In the genomic region with DNA sequence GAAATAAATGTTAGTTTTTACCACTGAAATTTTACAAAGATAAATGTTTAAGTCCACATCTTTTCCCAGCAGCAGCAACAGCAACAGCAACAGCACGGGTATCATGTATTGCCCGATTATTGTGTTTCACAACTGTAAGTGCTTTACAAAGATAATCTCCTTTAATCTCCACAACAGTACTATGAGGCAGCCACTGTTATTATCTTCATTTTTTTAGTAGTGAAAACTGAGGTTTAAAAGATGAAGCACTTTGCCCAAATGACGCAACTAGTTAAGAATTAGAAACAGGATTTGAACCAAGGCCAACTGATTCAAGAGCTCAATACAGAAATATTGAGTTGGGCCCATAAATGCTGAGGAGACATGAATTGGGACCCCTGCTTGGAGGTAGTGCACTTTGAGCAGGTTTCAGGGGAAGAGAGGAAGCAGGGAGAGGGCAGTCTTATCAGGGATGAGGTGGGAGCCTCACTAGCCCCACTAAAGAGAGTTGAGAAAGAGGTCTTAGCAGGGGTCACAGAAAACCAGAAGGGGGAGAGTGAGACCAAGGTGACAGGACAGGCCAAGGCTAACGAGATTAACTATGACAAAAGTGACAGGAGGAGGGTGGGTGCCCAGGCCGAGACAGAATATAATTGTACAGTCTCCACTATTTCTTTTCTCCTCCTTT, we compare ENCODE assay signal across 19 cellular contexts. TPM values are rescaled to one million over a fixed set of nuclear protein-coding genes. Genes with fewer than 3 reads are reported as not detected.
DNase-seq lines count a peak whose midpoint lies in the region; ATAC-seq and TF ChIP-seq lines count a peak whose summit lies in the region.
"Had no signal": no experiment of that assay in that cellular context is flagged by ENCODE, and none has a peak within 500 bp of the region (broad histone marks: within the 10 kb centered on the region; RNA-seq: fewer than 3 reads in every experiment).

No MANE protein-coding gene starts in this region.

- WGBS in endodermal cell (ENCODE audit: insufficient coverage in 1 of 2, insufficient read length in 1 of 2), 2 experiments, result 86 to 100% methylated on average over 1 to 5 of the region's 5 CpGs

- H3K9me3 Mint-ChIP-seq in endodermal cell, result no peaks in the 10 kb centered on the region
- peaks cover 0 to 2% (median 0%) of the 10 kb centered on the region in 9 donors for H3K9me3 Mint-ChIP-seq in naive thymus-derived CD8-positive, alpha-beta T cell
- H3K9me3 Mint-ChIP-seq in activated T-helper 17 cell treated with anti-CD3 and anti-CD28 coated beads, Interleukin-2, amount 50 U/mL, for 72 hours, result no peaks in the 10 kb centered on the region
- H3K9me3 Mint-ChIP-seq: GM23338 had no signal

- POLR2A ChIA-PET in A673 (lab: Charles Lee; ENCODE audit: low non-redundant PET), result no interaction called here
- POLR2A ChIA-PET in naive thymus-derived CD8-positive, alpha-beta T cell (lab: Charles Lee), result interaction anchor here (0.7 to 6.9 kb wide), 3 partner anchors 7 to 605 kb away, joined by 3 to 100 read pairs (median 53); a partner anchor contains a TSS

- CTCF ChIA-PET in A673 (lab: Charles Lee), result no interaction called here

- H3K4me1 Mint-ChIP-seq in endodermal cell, result peaks cover 6% of the 10 kb centered on the region
- peaks cover 34 to 58% (median 52%) of the 10 kb centered on the region in 4 donors for H3K4me1 Mint-ChIP-seq in naive thymus-derived CD8-positive, alpha-beta T cell
- H3K4me1 Mint-ChIP-seq in activated T-helper 17 cell treated with anti-CD3 and anti-CD28 coated beads, Interleukin-2, amount 50 U/mL, for 72 hours, result peaks cover 13% of the 10 kb centered on the region
- H3K4me1 Mint-ChIP-seq: GM23338 had no signal

- TF ChIP-seq CTCF in A673 (conservative IDR thresholded peaks at IDR 0.05; ENCODE audit: low read depth, low read length) (no peak), endodermal cell (conservative IDR thresholded peaks at IDR 0.05) (no peak)

- ATAC-seq in naive thymus-derived CD8-positive, alpha-beta T cell, result no peak
- ATAC-seq in GM21825 (IDR thresholded peaks at IDR 0.05; ENCODE audit: unreplicated experiment), result no peak
- ATAC-seq in activated T-helper 17 cell treated with anti-CD3 and anti-CD28 coated beads, Interleukin-2, amount 50 U/mL, for 72 hours (replicated peaks), result no peak
- ATAC-seq in stimulated activated naive CD8-positive, alpha-beta T cell treated with anti-CD3 and anti-CD28 coated beads, Interleukin-15, Interleukin-2, amounts not matched to agents 100 U/mL and 50 U/mL, for 24 hours, result no peak
- ATAC-seq: GM23338 had no signal

- H3K27me3 Mint-ChIP-seq in endodermal cell (ENCODE audit: insufficient read depth), result peaks cover 23% of the 10 kb centered on the region
- no peaks in the 10 kb centered on the region for H3K27me3 Mint-ChIP-seq in naive thymus-derived CD8-positive, alpha-beta T cell
- peaks cover 7% of the 10 kb centered on the region for H3K27me3 Mint-ChIP-seq in activated T-helper 17 cell treated with anti-CD3 and anti-CD28 coated beads, Interleukin-2, amount 50 U/mL, for 72 hours

- H3K4me3 Mint-ChIP-seq in endodermal cell, result no peak overlapping the region
- no peak overlapping the region for H3K4me3 Mint-ChIP-seq in naive thymus-derived CD8-positive, alpha-beta T cell
- H3K4me3 Mint-ChIP-seq in activated T-helper 17 cell treated with anti-CD3 and anti-CD28 coated beads, Interleukin-2, amount 50 U/mL, for 72 hours, result no peak overlapping the region
- H3K4me3 Mint-ChIP-seq: GM23338 had no signal

- no peaks in the 10 kb centered on the region for H3K27me3 ChIP-seq in A673 (replicated peaks; ENCODE audit: insufficient read depth, low read depth, low read length, poor library complexity)
- peaks cover 36% of the 10 kb centered on the region for H3K27me3 ChIP-seq in endodermal cell (ENCODE audit: control insufficient read depth, insufficient read depth, low read length, poor library complexity, severe bottlenecking)

- H3K9ac ChIP-seq in endodermal cell (ENCODE audit: extremely low read depth, low read length, poor library complexity, severe bottlenecking), result no peak overlapping the region

- peaks cover 6% of the 10 kb centered on the region for H3K4me1 ChIP-seq in A673 (ENCODE audit: insufficient read depth, low read length, poor library complexity, severe bottlenecking)
- H3K4me1 ChIP-seq in endodermal cell (ENCODE audit: control insufficient read depth, insufficient read depth, low read length), result no peaks in the 10 kb centered on the region
- H3K4me1 ChIP-seq: SJCRH30 had no signal

- no peaks in the 10 kb centered on the region for H3K36me3 ChIP-seq in A673 (ENCODE audit: insufficient read depth, low read length, poor library complexity, severe bottlenecking)
- no peaks in the 10 kb centered on the region for H3K36me3 ChIP-seq in endodermal cell (ENCODE audit: control insufficient read depth, insufficient read depth, low read length)
- H3K36me3 ChIP-seq: SJCRH30 had no signal

- H3K27ac ChIP-seq in A673 (ENCODE audit: low read depth, low read length, poor library complexity, severe bottlenecking), result no peak overlapping the region
- no peak overlapping the region for H3K27ac ChIP-seq in endodermal cell (ENCODE audit: low read depth, low read length)
- H3K27ac ChIP-seq: RWPE1, SJCRH30 had no signal

- no TSS peak for BruUV-seq in A673 (replicated peaks; lab: Mats Ljungman, UMichigan)

- intact Hi-C loops in A673 (cut with micrococcal nuclease; ENCODE audit: unreplicated experiment), result no loop called here

- no peaks in the 10 kb centered on the region for H3K9me3 ChIP-seq in A673 (ENCODE audit: low read depth, low read length, poor library complexity, severe bottlenecking)
- H3K9me3 ChIP-seq in endodermal cell (ENCODE audit: control insufficient read depth, low read length), result no peaks in the 10 kb centered on the region
- H3K9me3 ChIP-seq: SJCRH30 had no signal

- H3K4me3 ChIP-seq in A673 (ENCODE audit: low read depth, low read length, poor library complexity, severe bottlenecking) (no peak overlapping the region), endodermal cell (ENCODE audit: low read length) (no peak overlapping the region)
- H3K4me3 ChIP-seq: GM23338, SJCRH30 had no signal

- H3K27ac Mint-ChIP-seq in endodermal cell, result no peak overlapping the region
- peak overlapping the region in 7 of 10 donors; percentile 3 to 89 (median 34) for H3K27ac Mint-ChIP-seq in naive thymus-derived CD8-positive, alpha-beta T cell
- no peak overlapping the region for H3K27ac Mint-ChIP-seq in activated T-helper 17 cell treated with anti-CD3 and anti-CD28 coated beads, Interleukin-2, amount 50 U/mL, for 72 hours
- H3K27ac Mint-ChIP-seq: GM23338 had no signal

- no peaks in the 10 kb centered on the region for H3K36me3 Mint-ChIP-seq in endodermal cell (ENCODE audit: low read depth)
- H3K36me3 Mint-ChIP-seq in naive thymus-derived CD8-positive, alpha-beta T cell, result no peaks in the 10 kb centered on the region
- no peaks in the 10 kb centered on the region for H3K36me3 Mint-ChIP-seq in activated T-helper 17 cell treated with anti-CD3 and anti-CD28 coated beads, Interleukin-2, amount 50 U/mL, for 72 hours (ENCODE audit: low read depth)

- DNase-seq in A673 (ENCODE audit: low spot score), result peak; percentile 24
- DNase-seq in D341Med (ENCODE audit: low spot score), result peak; percentile 15
- peak; percentile 44 for DNase-seq in endodermal cell
- DNase-seq in naive thymus-derived CD8-positive, alpha-beta T cell, result no peak
- no peak for DNase-seq in NCI-H2081 (lab: John Stamatoyannopoulos, UW)
- DNase-seq in stimulated activated naive CD8-positive, alpha-beta T cell treated with anti-CD3 and anti-CD28 coated beads, Interleukin-15, Interleukin-2, amounts not matched to agents 100 U/mL and 50 U/mL, for 24 hours, result no peak
- DNase-seq: C1 segment of cervical spinal cord; DMS153; IMR-90; NCI-H1436; NCI-H2081 treated with DMSO at 0.1 percent for 48 hours; NCI-H524 treated with DMSO at 0.1 percent for 48 hours; NK-92 treated with Interleukin-12 subunit alpha and Interleukin-12 subunit beta, amount 100 ng/mL, for 24 hours; SJCRH30 had no signal

RNA-seq across cellular contexts. Expression of a gene that starts 15.3 kb away (rescaled TPM):
- total RNA-seq in A673 (2021) (not detected in 2 replicates), endodermal cell (not detected)
- polyA plus RNA-seq in endodermal cell (2013, experiment 1 of 2), result not detected
- not detected for polyA plus RNA-seq in endodermal cell (2013, experiment 2 of 2)
- total RNA-seq in naive thymus-derived CD8-positive, alpha-beta T cell, result under 1 TPM; 0.62 to 0.77 TPM
- 1 to 10 TPM; 1.1 to 3.4 (median 1.2) TPM for polyA plus RNA-seq in naive thymus-derived CD8-positive, alpha-beta T cell
- total RNA-seq in activated T-helper 17 cell treated with anti-CD3 and anti-CD28 coated beads, Interleukin-2, amount 50 U/mL, for 72 hours, result not detected
- total RNA-seq: GM23338, HT-29, IMR-90, SJCRH30 had no signal
- polyA plus RNA-seq: GM23338, IMR-90 had no signal

RNA-seq across cellular contexts. Expression of a gene that starts 18.4 kb away (rescaled TPM):
- not detected in 2 replicates for total RNA-seq in A673 (2021)
- total RNA-seq in endodermal cell, result not detected
- not detected for polyA plus RNA-seq in endodermal cell (2013, experiment 1 of 2)
- not detected for polyA plus RNA-seq in endodermal cell (2013, experiment 2 of 2)
- total RNA-seq in naive thymus-derived CD8-positive, alpha-beta T cell, result 1 to 10 TPM; 8.5 to 10.0 TPM
- polyA plus RNA-seq in naive thymus-derived CD8-positive, alpha-beta T cell, result 10 to 100 TPM in 1 of 3 donors, 1 to 10 TPM in 1, under 1 TPM in 1; 0.72 to 10.0 (median 1.8) TPM
- total RNA-seq in activated T-helper 17 cell treated with anti-CD3 and anti-CD28 coated beads, Interleukin-2, amount 50 U/mL, for 72 hours, result not detected
- total RNA-seq: GM23338, HT-29, IMR-90, SJCRH30 had no signal
- polyA plus RNA-seq: GM23338, IMR-90 had no signal

RNA-seq across cellular contexts. Expression of a gene that starts 35.5 kb away (rescaled TPM):
- not detected in 2 replicates for total RNA-seq in A673 (2021)
- total RNA-seq in endodermal cell, result not detected
- polyA plus RNA-seq in endodermal cell (2013, experiment 1 of 2), result not detected
- not detected for polyA plus RNA-seq in endodermal cell (2013, experiment 2 of 2)
- 10 to 100 TPM; 11.4 to 11.6 TPM for total RNA-seq in naive thymus-derived CD8-positive, alpha-beta T cell
- polyA plus RNA-seq in naive thymus-derived CD8-positive, alpha-beta T cell, result under 1 TPM in 2 of 3 donors, not detected in 1; 0.12 to 0.46 TPM
- total RNA-seq in activated T-helper 17 cell treated with anti-CD3 and anti-CD28 coated beads, Interleukin-2, amount 50 U/mL, for 72 hours, result not detected
- total RNA-seq: GM23338, HT-29, IMR-90, SJCRH30 had no signal
- polyA plus RNA-seq: GM23338, IMR-90 had no signal

RNA-seq across cellular contexts. Expression of a gene that starts 43.5 kb away (rescaled TPM):
- total RNA-seq in A673 (2021) (not detected in 2 replicates), endodermal cell (not detected)
- not detected for polyA plus RNA-seq in endodermal cell (2013, experiment 1 of 2)
- not detected for polyA plus RNA-seq in endodermal cell (2013, experiment 2 of 2)
- total RNA-seq in naive thymus-derived CD8-positive, alpha-beta T cell, result not detected
- polyA plus RNA-seq in naive thymus-derived CD8-positive, alpha-beta T cell, result under 1 TPM in 1 of 3 donors, not detected in 2; 0.31 TPM
- total RNA-seq in activated T-helper 17 cell treated with anti-CD3 and anti-CD28 coated beads, Interleukin-2, amount 50 U/mL, for 72 hours, result not detected
- total RNA-seq: GM23338, HT-29, IMR-90, SJCRH30 had no signal
- polyA plus RNA-seq: GM23338, IMR-90 had no signal

Comparison
In these comparisons a context has a peak if more than half of its experiments do, and no peak if none do; other contexts are left out.
1. DNase-seq: peak in A673 (single experiment), D341Med (single experiment) and endodermal cell (single experiment); none in naive thymus-derived CD8-positive, alpha-beta T cell (0 of 10), NCI-H2081 (0 of 2) and stimulated activated naive CD8-positive, alpha-beta T cell treated with anti-CD3 and anti-CD28 coated beads, Interleukin-15, Interleukin-2, amounts not matched to agents 100 U/mL and 50 U/mL, for 24 hours (single experiment).
2. H3K27ac Mint-ChIP-seq: peak in naive thymus-derived CD8-positive, alpha-beta T cell (7 of 10); none in endodermal cell (single experiment) and activated T-helper 17 cell treated with anti-CD3 and anti-CD28 coated beads, Interleukin-2, amount 50 U/mL, for 72 hours (single experiment).
3. RNA of a gene that starts 35.5 kb away (total RNA-seq): 11.4 to 11.6 TPM in naive thymus-derived CD8-positive, alpha-beta T cell; not detected in activated T-helper 17 cell treated with anti-CD3 and anti-CD28 coated beads, Interleukin-2, amount 50 U/mL, for 72 hours, not detected in A673 and not detected in endodermal cell; every median in the first group is over 10 times any median in the second.